Comparison of ENCODE assay signal across 8 cellular contexts in the genomic region with DNA sequence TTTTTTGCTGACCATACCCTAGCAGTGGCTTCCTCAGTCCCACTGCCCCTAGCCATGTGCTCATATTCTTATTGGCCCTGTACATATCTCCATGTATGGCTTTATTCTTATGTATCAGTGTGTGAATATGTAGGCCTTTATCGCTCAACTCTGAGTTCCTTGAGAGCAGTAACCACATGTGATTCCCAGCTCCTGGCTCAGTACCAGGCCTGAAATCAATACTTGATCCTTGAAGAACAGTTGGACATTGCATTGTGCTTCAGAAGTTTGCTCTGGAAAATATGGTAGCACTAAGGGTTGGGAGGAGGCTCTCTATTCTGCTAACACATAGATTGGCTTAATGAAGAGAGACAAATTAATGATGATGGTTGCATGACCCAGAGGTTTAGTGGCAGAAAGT.
"Had no signal": no experiment of that assay in that cellular context is flagged by ENCODE, and none has a peak within 500 bp of the region (broad histone marks: within the 10 kb centered on the region; RNA-seq: fewer than 3 reads in every experiment).

No MANE protein-coding gene starts in this region.

- FAIRE-seq: G401.6, GM12878, GM12891, GM12892, GM18507, GM19239 had no signal

- H3K4me3 ChIP-seq: GM12878 had no signal

- ATAC-seq: GM12878 had no signal

- DNase-seq: GDM1, GF-D8 had no signal
